5 cellular contexts compared by ENCODE assay signal in genomic region chr19:49209502-49209901, GRCh38. TPM values are rescaled to one million over a fixed set of nuclear protein-coding genes. Genes with fewer than 3 reads are reported as not detected.
"Had no signal": no experiment of that assay in that cellular context is flagged by ENCODE, and none has a peak within 500 bp of the region (broad histone marks: within the 10 kb centered on the region; RNA-seq: fewer than 3 reads in every experiment).

No MANE protein-coding gene starts in this region.

RNA-seq across cellular contexts. Expression of gene HRC, which starts 54.3 kb away (rescaled TPM):
- total RNA-seq: mammary epithelial cell, mononuclear cell, natural killer cell, osteocyte had no signal
- polyA plus RNA-seq: immature natural killer cell, mammary epithelial cell had no signal
